Comparison of ENCODE assay signal across 1 cellular context in genomic region chr6:168150551-168151444, GRCh38.
TF ChIP-seq lines count a peak whose summit lies in the region.

No MANE protein-coding gene starts in this region.

TF ChIP-seq in IMR-90, 13 proteins besides CTCF, POLR2A, EP300 and RAD21 (continued from another document):
- TF ChIP-seq RCOR1 (IDR thresholded peaks at IDR 0.05; ENCODE audit: insufficient replicate concordance, low read length): no peak
- TF ChIP-seq NFE2L2 (IDR thresholded peaks at IDR 0.05; ENCODE audit: low read depth, low read length): no peak
- TF ChIP-seq CHD1 (IDR thresholded peaks at IDR 0.05; ENCODE audit: low read depth, low read length): no peak
